Comparison of ENCODE assay signal across 20 cellular contexts in genomic region chr16:65618335-65618734, GRCh38.
DNase-seq lines count a peak whose midpoint lies in the region; ATAC-seq and TF ChIP-seq lines count a peak whose summit lies in the region.
"Had no signal": no experiment of that assay in that cellular context is flagged by ENCODE, and none has a peak within 500 bp of the region (broad histone marks: within the 10 kb centered on the region; RNA-seq: fewer than 3 reads in every experiment).

No MANE protein-coding gene starts in this region.

- H3K9ac ChIP-seq in BLaER1 treated with 17β-estradiol and CSF1 and Interleukin-3, amounts not matched to agents 10 nM and 100 nM, result peak overlapping the region in 5 of 11 experiments; percentile 16 to 41 (median 25); a peak in 8 of 22 replicates
- H3K9ac ChIP-seq in trophoblast cell (ENCODE audit: low read length), result no peak overlapping the region
- H3K9ac ChIP-seq: KMS-11 had no signal

- H2BK12ac ChIP-seq in trophoblast cell (ENCODE audit: low read length), result peak overlapping the region; percentile 22

- H3K4me3 ChIP-seq in BLaER1 treated with 17β-estradiol and CSF1 and Interleukin-3, amounts not matched to agents 10 nM and 100 nM, result peak overlapping the region in 1 of 10 experiments; percentile 7; a peak in 1 of 20 replicates
- no peak overlapping the region for H3K4me3 ChIP-seq in trophoblast cell (ENCODE audit: low read depth, low read length)
- H3K4me3 ChIP-seq: PC-9, SK-N-MC had no signal

- H3K36me3 ChIP-seq in BLaER1 treated with 17β-estradiol and CSF1 and Interleukin-3, amounts not matched to agents 10 nM and 100 nM, result no peaks in the 10 kb centered on the region
- H3K36me3 ChIP-seq in trophoblast cell (ENCODE audit: control insufficient read depth in 1 of 2, insufficient read depth in 2 of 2, low read length in 2 of 2), result no peaks in the 10 kb centered on the region

- no peak overlapping the region for H2BK5ac ChIP-seq in trophoblast cell (ENCODE audit: low read depth, low read length, poor library complexity)

- no peak overlapping the region for H3K14ac ChIP-seq in trophoblast cell (ENCODE audit: low read length)

- no peaks in the 10 kb centered on the region for H3K27me3 ChIP-seq in BLaER1 treated with 17β-estradiol and CSF1 and Interleukin-3, amounts not matched to agents 10 nM and 100 nM
- H3K27me3 ChIP-seq in trophoblast cell (ENCODE audit: insufficient read depth, low read length), result no peaks in the 10 kb centered on the region

- peak overlapping the region in 7 of 11 experiments; percentile 2 to 66 (median 47); a peak in 12 of 22 replicates for H3K27ac ChIP-seq in BLaER1 treated with 17β-estradiol and CSF1 and Interleukin-3, amounts not matched to agents 10 nM and 100 nM
- no peak overlapping the region for H3K27ac ChIP-seq in trophoblast cell (ENCODE audit: low read depth, low read length)
- H3K27ac ChIP-seq in substantia nigra (ENCODE audit: low read depth, low read length, poor library complexity, severe bottlenecking), result no peak overlapping the region
- H3K27ac ChIP-seq: KMS-11, PC-9, RWPE1, SK-N-MC had no signal

- no peak overlapping the region for H4K91ac ChIP-seq in trophoblast cell (ENCODE audit: low read depth, low read length)

- no peak overlapping the region for H2AFZ ChIP-seq in trophoblast cell (ENCODE audit: insufficient read depth, low read length, poor library complexity)
- H2AFZ ChIP-seq: PC-9 had no signal

- H4K20me1 ChIP-seq in BLaER1 treated with 17β-estradiol and CSF1 and Interleukin-3, amounts not matched to agents 10 nM and 100 nM, result no peaks in the 10 kb centered on the region

- no peak overlapping the region for H4K8ac ChIP-seq in trophoblast cell (ENCODE audit: low read depth, low read length)

- no peak overlapping the region for H3K4ac ChIP-seq in trophoblast cell (ENCODE audit: low read depth, low read length)

- H3K18ac ChIP-seq in trophoblast cell (ENCODE audit: low read length), result no peak overlapping the region

- H3K79me2 ChIP-seq in trophoblast cell (ENCODE audit: control insufficient read depth, insufficient read depth, low read length, poor library complexity), result no peaks in the 10 kb centered on the region

- H3K4me2 ChIP-seq in BLaER1 treated with 17β-estradiol and CSF1 and Interleukin-3, amounts not matched to agents 10 nM and 100 nM, result peak overlapping the region; percentile 59 to 91 (median 76)
- H3K4me2 ChIP-seq in trophoblast cell (ENCODE audit: low read length), result no peak overlapping the region
- H3K4me2 ChIP-seq: KMS-11, PC-9 had no signal

- DNase-seq in NCI-H82 treated with DMSO at 0.1 percent for 48 hours (lab: John Stamatoyannopoulos, UW; ENCODE audit: unreplicated experiment), result peak; percentile 6
- DNase-seq in trophoblast cell, result no peak
- no peak for DNase-seq in NCI-H146 treated with DMSO at 0.1 percent for 48 hours (lab: John Stamatoyannopoulos, UW; ENCODE audit: unreplicated experiment)
- no peak for DNase-seq in substantia nigra (lab: John Stamatoyannopoulos, UW)
- DNase-seq: NCI-H1048; NCI-H1417; NCI-H1694 treated with DMSO at 0.1 percent for 48 hours; NCI-H2081; NCI-H2227 treated with DMSO at 0.1 percent for 48 hours; NK-92 treated with Interleukin-12 subunit alpha and Interleukin-12 subunit beta, amount 100 ng/mL, for 24 hours; PC-9; SHP77; T-helper 17 cell had no signal

- no peak overlapping the region for H2BK120ac ChIP-seq in trophoblast cell (ENCODE audit: insufficient read depth, low read length, poor library complexity)

- no peak overlapping the region for H3K23ac ChIP-seq in trophoblast cell (ENCODE audit: low read length)

- peak; percentile 51; the same call in 1 of the 3 replicates for ATAC-seq in SK-N-SH treated with all-trans-retinoic acid at 6 μM for 48 hours
- ATAC-seq in GM18502 (IDR thresholded peaks at IDR 0.05; ENCODE audit: poor library complexity, unreplicated experiment), result no peak
- ATAC-seq: HCT116, T-helper 17 cell had no signal

- no CpG with 5 or more reads among the region's 2 CpGs for WGBS in trophoblast cell (ENCODE audit: extremely low coverage, insufficient coverage, insufficient read length)

- no peak overlapping the region for H4K12ac ChIP-seq in trophoblast cell (ENCODE audit: low read depth, low read length)

- H3K79me1 ChIP-seq in trophoblast cell (ENCODE audit: low read length), result no peaks in the 10 kb centered on the region

- H3K9me3 ChIP-seq in BLaER1 treated with 17β-estradiol and CSF1 and Interleukin-3, amounts not matched to agents 10 nM and 100 nM (replicated peaks in 1 of 11), result peaks cover 6 to 19% (median 15%) of the 10 kb centered on the region in 11 experiments; a peak in 19 of 22 replicates
- H3K9me3 ChIP-seq in trophoblast cell (ENCODE audit: insufficient read depth, low read depth, low read length), result peaks cover 5% of the 10 kb centered on the region

- H2AK5ac ChIP-seq in trophoblast cell (ENCODE audit: low read length), result no peak overlapping the region

- H3K4me1 ChIP-seq in BLaER1 treated with 17β-estradiol and CSF1 and Interleukin-3, amounts not matched to agents 10 nM and 100 nM, result peaks cover 43 to 62% (median 61%) of the 10 kb centered on the region in 10 experiments
- no peaks in the 10 kb centered on the region for H3K4me1 ChIP-seq in trophoblast cell (ENCODE audit: control insufficient read depth in 1 of 2, insufficient read depth in 2 of 2, low read length in 2 of 2)

TF ChIP-seq in SK-N-SH treated with all-trans-retinoic acid at 6 μM for 48 hours, 23 proteins besides CTCF, POLR2A, EP300 and RAD21:
- no peak for TF ChIP-seq TOX (CRISPR knock-in tag; IDR thresholded peaks at IDR 0.05; ENCODE audit: borderline replicate concordance)
- TF ChIP-seq ZNF8 (CRISPR knock-in tag; IDR thresholded peaks at IDR 0.05), result no peak
- TF ChIP-seq SNAI2 (CRISPR knock-in tag; IDR thresholded peaks at IDR 0.05), result no peak
- peak; percentile 36; the same call in 1 of the 2 replicates for TF ChIP-seq TCF4 (CRISPR knock-in tag; IDR thresholded peaks at IDR 0.05; ENCODE audit: borderline replicate concordance)
- TF ChIP-seq ZNF70 (CRISPR knock-in tag; IDR thresholded peaks at IDR 0.05), result no peak
- no peak for TF ChIP-seq ZC3H10 (CRISPR knock-in tag; IDR thresholded peaks at IDR 0.05)
- TF ChIP-seq PPARA (CRISPR knock-in tag; IDR thresholded peaks at IDR 0.05; ENCODE audit: borderline replicate concordance), result no peak
- no peak for TF ChIP-seq ARNTL (CRISPR knock-in tag; IDR thresholded peaks at IDR 0.05; ENCODE audit: borderline replicate concordance, low read depth)
- no peak for TF ChIP-seq BACH2 (CRISPR knock-in tag; IDR thresholded peaks at IDR 0.05; ENCODE audit: borderline replicate concordance)

Comparison
In these comparisons a context has a peak if more than half of its experiments do, and no peak if none do; other contexts are left out.
1. H3K27ac ChIP-seq: peak in BLaER1 treated with 17β-estradiol and CSF1 and Interleukin-3, amounts not matched to agents 10 nM and 100 nM (7 of 11); none in trophoblast cell (single experiment) and substantia nigra (single experiment).